6 cellular contexts compared by ENCODE assay signal in genomic region chr2:212728717-212729116, GRCh38.
"Had no signal": no experiment of that assay in that cellular context is flagged by ENCODE, and none has a peak within 500 bp of the region (broad histone marks: within the 10 kb centered on the region; RNA-seq: fewer than 3 reads in every experiment).

No MANE protein-coding gene starts in this region.

- FAIRE-seq: G401.6, GM12891, GM12892, GM19239 had no signal

- DNase-seq: GDM1, GF-D8 had no signal
